In genomic region chr12:121128908-121129704, GRCh38 we compare ENCODE assay signal across 8 cellular contexts. TPM values are rescaled to one million over a fixed set of nuclear protein-coding genes. Genes with fewer than 3 reads are reported as not detected.
DNase-seq lines count a peak whose midpoint lies in the region; ATAC-seq and TF ChIP-seq lines count a peak whose summit lies in the region.

No MANE protein-coding gene starts in this region.

- H3K27me3 Mint-ChIP-seq in activated naive CD4-positive, alpha-beta T cell treated with anti-CD3 and anti-CD28 coated beads for 36 hours (ENCODE audit: low read depth), result no peaks in the 10 kb centered on the region

- no peaks in the 10 kb centered on the region for H3K36me3 ChIP-seq in heart left ventricle
- H3K36me3 ChIP-seq in skeletal muscle satellite cell (ENCODE audit: insufficient read depth, low read length), result no peaks in the 10 kb centered on the region

- TF ChIP-seq POLR2A in heart left ventricle (IDR thresholded peaks at IDR 0.05), result no peak

- H3K4me1 ChIP-seq in heart left ventricle (peaks cover 0 to 49% (median 26%) of the 10 kb centered on the region in 12 donors), skeletal muscle satellite cell (ENCODE audit: control insufficient read depth, insufficient read depth, low read length) (peaks cover 17% of the 10 kb centered on the region)

- ATAC-seq in GM18867 (IDR thresholded peaks at IDR 0.05; ENCODE audit: unreplicated experiment) (peak; percentile 77), HG03064 (IDR thresholded peaks at IDR 0.05; ENCODE audit: low read depth, unreplicated experiment) (peak; percentile 60), heart left ventricle (peak; percentile 59 to 88 (median 82))

- peak overlapping the region; percentile 98 for H3K27ac Mint-ChIP-seq in activated naive CD4-positive, alpha-beta T cell treated with anti-CD3 and anti-CD28 coated beads for 36 hours

- H3K4me3 Mint-ChIP-seq in activated naive CD4-positive, alpha-beta T cell treated with anti-CD3 and anti-CD28 coated beads for 36 hours, result peak overlapping the region; percentile 60

- peaks cover 4% of the 10 kb centered on the region for H3K36me3 Mint-ChIP-seq in activated naive CD4-positive, alpha-beta T cell treated with anti-CD3 and anti-CD28 coated beads for 36 hours (ENCODE audit: low read depth)

- H3K4me3 ChIP-seq in heart left ventricle (peak overlapping the region in 9 of 12 donors; percentile 1 to 48 (median 20)), skeletal muscle satellite cell (ENCODE audit: low read length) (no peak overlapping the region)

- peaks cover 3% of the 10 kb centered on the region for H3K9me3 Mint-ChIP-seq in activated naive CD4-positive, alpha-beta T cell treated with anti-CD3 and anti-CD28 coated beads for 36 hours

- DNase-seq in A172 (ENCODE audit: low spot score) (peak; percentile 82), SIG-M5 (lab: John Stamatoyannopoulos, UW) (peak; percentile 92), heart left ventricle (peak; percentile 84 to 91 (median 85)), retina (no peak)
- peak; percentile 93 for DNase-seq in activated naive CD4-positive, alpha-beta T cell treated with anti-CD3 and anti-CD28 coated beads for 36 hours

- H3K27me3 ChIP-seq in heart left ventricle (no peaks in the 10 kb centered on the region), skeletal muscle satellite cell (ENCODE audit: control insufficient read depth, insufficient read depth, low read length) (peaks cover 29% of the 10 kb centered on the region)

- no peak overlapping the region for H3K9ac ChIP-seq in skeletal muscle satellite cell (ENCODE audit: low read depth, low read length)

- peak overlapping the region; percentile 44 for H3K4me2 ChIP-seq in skeletal muscle satellite cell (ENCODE audit: low read length)

- CTCF ChIA-PET in activated naive CD4-positive, alpha-beta T cell treated with anti-CD3 and anti-CD28 coated beads for 36 hours (lab: Charles Lee), result interaction anchor here (0.6 to 1.1 kb wide), 3 partner anchors 34 to 151 kb away, joined by 3 to 7 read pairs (median 3); partner anchors contain the start of gene HNF1A

- H3K4me1 Mint-ChIP-seq in activated naive CD4-positive, alpha-beta T cell treated with anti-CD3 and anti-CD28 coated beads for 36 hours (ENCODE audit: low read depth), result peaks cover 62% of the 10 kb centered on the region

- H3K9me3 ChIP-seq in heart left ventricle (no peaks in the 10 kb centered on the region), skeletal muscle satellite cell (replicated peaks; ENCODE audit: low read length) (no peaks in the 10 kb centered on the region)

- TF ChIP-seq CTCF in heart left ventricle (IDR thresholded peaks at IDR 0.05), result no peak

- WGBS in heart left ventricle, 4 donors, result 12 to 14% (median 13%) methylated on average over 11 of the region's 11 CpGs

- intact Hi-C loops in activated naive CD4-positive, alpha-beta T cell treated with anti-CD3 and anti-CD28 coated beads for 36 hours (cut with micrococcal nuclease), result loop anchor here (1.0 to 5.0 kb wide), 6 partner anchors 15 to 1117 kb away; partner anchors contain the start of genes CAMKK2 and P2RX4
- intact Hi-C loops in heart left ventricle (cut with DNase I), result loop anchor here in 2 of 10 donors (10.0 kb wide), 2 partner anchors 76 to 86 kb away; partner anchors contain the start of gene P2RX4 (in 1 of the 2)

- peak overlapping the region; percentile 2 to 96 (median 62) for H3K27ac ChIP-seq in heart left ventricle

RNA-seq across cellular contexts. Expression of gene P2RX7, which starts 3.6 kb away (rescaled TPM):
- total RNA-seq in A172 (2014; rRNA removed; shearing (Covaris generic)), result 1.9 and 3.8 TPM in 2 replicates
- total RNA-seq in activated naive CD4-positive, alpha-beta T cell treated with anti-CD3 and anti-CD28 coated beads for 36 hours, result 1 to 10 TPM; 6.3 to 6.6 TPM
- 10 to 100 TPM in 1 of 9 donors, 1 to 10 TPM in 7, under 1 TPM in 1; 0.58 to 12.0 (median 1.8) TPM for total RNA-seq in heart left ventricle
- 1 to 10 TPM in 1 of 2 donors, under 1 TPM in 1; 0.39 to 1.4 TPM for polyA plus RNA-seq in heart left ventricle
- 0.22 and 0.25 TPM in 2 replicates for total RNA-seq in skeletal muscle satellite cell (2012; rRNA removed)
